In the genomic region with DNA sequence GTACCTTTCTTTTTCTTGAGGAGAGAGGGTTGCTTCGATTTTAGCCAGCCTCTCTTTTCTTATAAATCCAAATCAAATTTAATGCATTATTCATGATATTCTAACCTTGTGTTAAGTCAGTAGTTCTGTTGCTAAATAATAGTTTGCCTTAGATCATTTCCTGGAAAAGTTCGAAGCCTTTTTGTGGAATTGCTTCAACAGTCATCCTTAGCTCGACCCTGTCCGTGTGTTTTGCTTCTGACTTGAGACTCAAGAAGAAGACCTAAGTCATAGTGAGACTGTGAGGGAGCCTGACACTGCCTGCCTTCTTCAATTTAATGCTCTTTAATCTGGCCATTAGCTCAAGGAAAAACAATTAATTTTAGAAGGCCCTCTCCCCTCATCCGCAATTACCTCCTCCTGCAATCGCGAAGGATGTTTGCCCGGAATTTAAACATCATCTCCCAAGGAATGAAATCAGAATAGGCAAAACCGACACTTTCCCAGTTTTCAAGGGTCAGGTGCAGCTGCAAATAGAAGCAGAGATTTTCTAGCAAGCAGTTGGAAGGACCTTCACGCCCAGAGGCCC, we compare ENCODE assay signal across 8 cellular contexts. TPM values are rescaled to one million over a fixed set of nuclear protein-coding genes. Genes with fewer than 3 reads are reported as not detected.
A peak's percentile ranks its signal among the peaks of the same experiment; 100 is the strongest.
DNase-seq lines count a peak whose midpoint lies in the region; ATAC-seq and TF ChIP-seq lines count a peak whose summit lies in the region.

No MANE protein-coding gene starts in this region.

- intact Hi-C loops in PC-9 (cut with micrococcal nuclease; ENCODE audit: unreplicated experiment): loop anchor here (5.0 kb wide), 1 partner anchor 398 kb away; no protein-coding TSS in a partner anchor

- CTCF ChIA-PET in PC-9 (lab: Charles Lee): interaction anchor here (1.1 kb wide), 1 partner anchor 12 kb away, joined by 3 read pairs; no protein-coding TSS in a partner anchor

- ATAC-seq in GM18517 (IDR thresholded peaks at IDR 0.05; ENCODE audit: unreplicated experiment) (no peak), HG02678 (IDR thresholded peaks at IDR 0.05; ENCODE audit: unreplicated experiment) (no peak)

- H3K36me3 ChIP-seq in GM06990 (ENCODE audit: control insufficient read depth, insufficient read depth, low read length) (no peaks in the 10 kb centered on the region), PC-9 (ENCODE audit: low read depth) (no peaks in the 10 kb centered on the region), esophagus (ENCODE audit: control insufficient read depth in 2 of 2, insufficient read depth in 2 of 2, low read length in 1 of 2) (no peaks in the 10 kb centered on the region)

- H3K27me3 ChIP-seq in GM06990 (replicated peaks; ENCODE audit: control insufficient read depth, insufficient read depth, low read length) (no peaks in the 10 kb centered on the region), PC-9 (ENCODE audit: insufficient read depth, low read depth) (no peaks in the 10 kb centered on the region), esophagus (ENCODE audit: control insufficient read depth in 1 of 2, insufficient read depth in 2 of 2, low read length in 2 of 2) (no peaks in the 10 kb centered on the region)

- H3F3A ChIP-seq in PC-9 (ENCODE audit: insufficient read depth, low read depth): no peaks in the 10 kb centered on the region; the same call in 1 of the 2 replicates

- no peaks in the 10 kb centered on the region for H4K20me1 ChIP-seq in PC-9 (ENCODE audit: insufficient read depth)

- H3K4me1 ChIP-seq in PC-9 (replicated peaks; ENCODE audit: insufficient read depth): no peaks in the 10 kb centered on the region
- H3K4me1 ChIP-seq in esophagus (ENCODE audit: control insufficient read depth in 2 of 2, insufficient read depth in 2 of 2, low read length in 1 of 2): peaks cover 0 to 3% of the 10 kb centered on the region in 2 donors

- no TSS peak for BruUV-seq in PC-9 (replicated peaks; lab: Mats Ljungman, UMichigan)

- peak overlapping the region; percentile 74 for H3K4me3 ChIP-seq in GM06990 (replicated peaks; ENCODE audit: low read depth, low read length)
- no peak overlapping the region for H3K4me3 ChIP-seq in PC-9
- H3K4me3 ChIP-seq in esophagus (ENCODE audit: low read depth in 1 of 2, low read length in 2 of 2): peak overlapping the region; percentile 37 to 51
- H3K4me3 ChIP-seq in retinal pigment epithelial cell (ENCODE audit: low read length): peak overlapping the region; percentile 75

- H3K9me3 ChIP-seq in PC-9 (ENCODE audit: insufficient read depth, low read depth) (no peaks in the 10 kb centered on the region), esophagus (ENCODE audit: control insufficient read depth in 2 of 2, insufficient read depth in 1 of 2, low read depth in 1 of 2, low read length in 1 of 2) (no peaks in the 10 kb centered on the region)

- no peak for DNase-seq in GM06990 (ENCODE audit: extremely low read depth, insufficient read length)
- DNase-seq in PC-9: no peak
- no peak for DNase-seq in retinal pigment epithelial cell (ENCODE audit: low read depth)
- DNase-seq in SIG-M5 (lab: John Stamatoyannopoulos, UW): no peak
- DNase-seq in anterior cingulate cortex (lab: John Stamatoyannopoulos, UW): no peak

- 21 to 26% methylated on average over 10 of the region's 10 CpGs for WGBS in esophagus, 2 donors

- H3K27ac ChIP-seq in PC-9 (no peak overlapping the region), esophagus (ENCODE audit: low read depth in 2 of 2, low read length in 1 of 2) (no peak overlapping the region)

- POLR2A ChIA-PET in PC-9 (lab: Charles Lee; ENCODE audit: unreplicated experiment): no interaction called here

- TF ChIP-seq CTCF in GM06990 (IDR thresholded peaks at IDR 0.05; ENCODE audit: insufficient read depth, low read length, poor library complexity, severe bottlenecking) (no peak), PC-9 (conservative IDR thresholded peaks at IDR 0.05) (no peak), retinal pigment epithelial cell (conservative IDR thresholded peaks at IDR 0.05; ENCODE audit: low read depth, low read length) (no peak)

- H3K9me2 ChIP-seq in PC-9 (ENCODE audit: insufficient read depth): no peaks in the 10 kb centered on the region

- no peaks in the 10 kb centered on the region for H3K79me2 ChIP-seq in PC-9 (ENCODE audit: low read depth)

- no peak overlapping the region for H2AFZ ChIP-seq in PC-9

- H3K4me2 ChIP-seq in PC-9: peak overlapping the region; percentile 11; the same call in 1 of the 2 replicates

RNA-seq across cellular contexts. Expression of gene SLC4A8, which starts 0.5 kb away (rescaled TPM):
- 2.6 and 3.0 TPM in 2 replicates for total RNA-seq in PC-9 (2021)
- under 1 TPM; 0.04 to 0.05 TPM for polyA plus RNA-seq in esophagus

RNA-seq across cellular contexts. Expression of gene GALNT6, which starts 33.0 kb away (rescaled TPM):
- total RNA-seq in PC-9 (2021): 73.0 and 83.5 TPM in 2 replicates
- polyA plus RNA-seq in esophagus: 1 to 10 TPM in 1 of 2 donors, under 1 TPM in 1; 0.94 to 1.1 TPM
